Comparison of ENCODE assay signal across 15 cellular contexts in genomic region chr22:22652573-22652972, GRCh38. TPM values are rescaled to one million over a fixed set of nuclear protein-coding genes. Genes with fewer than 3 reads are reported as not detected.
"Had no signal": no experiment of that assay in that cellular context is flagged by ENCODE, and none has a peak within 500 bp of the region (broad histone marks: within the 10 kb centered on the region; RNA-seq: fewer than 3 reads in every experiment).

No MANE protein-coding gene starts in this region.

RNA-seq across cellular contexts. Expression of gene GGTLC2, which starts 8.2 kb away (rescaled TPM):
- total RNA-seq: activated CD8-positive, alpha-beta memory T cell treated with anti-CD3 and anti-CD28 coated beads for 36 hours; colonic mucosa; esophagus mucosa; heart left ventricle; kidney epithelial cell; lower leg skin; mononuclear cell; occipital lobe; psoas muscle; sigmoid colon; stomach had no signal
- polyA plus RNA-seq: adipose tissue, heart left ventricle, immature natural killer cell, neural cell, psoas muscle, sigmoid colon, small intestine, stomach had no signal
